ENCODE assay signal across 7 cellular contexts in the genomic region with DNA sequence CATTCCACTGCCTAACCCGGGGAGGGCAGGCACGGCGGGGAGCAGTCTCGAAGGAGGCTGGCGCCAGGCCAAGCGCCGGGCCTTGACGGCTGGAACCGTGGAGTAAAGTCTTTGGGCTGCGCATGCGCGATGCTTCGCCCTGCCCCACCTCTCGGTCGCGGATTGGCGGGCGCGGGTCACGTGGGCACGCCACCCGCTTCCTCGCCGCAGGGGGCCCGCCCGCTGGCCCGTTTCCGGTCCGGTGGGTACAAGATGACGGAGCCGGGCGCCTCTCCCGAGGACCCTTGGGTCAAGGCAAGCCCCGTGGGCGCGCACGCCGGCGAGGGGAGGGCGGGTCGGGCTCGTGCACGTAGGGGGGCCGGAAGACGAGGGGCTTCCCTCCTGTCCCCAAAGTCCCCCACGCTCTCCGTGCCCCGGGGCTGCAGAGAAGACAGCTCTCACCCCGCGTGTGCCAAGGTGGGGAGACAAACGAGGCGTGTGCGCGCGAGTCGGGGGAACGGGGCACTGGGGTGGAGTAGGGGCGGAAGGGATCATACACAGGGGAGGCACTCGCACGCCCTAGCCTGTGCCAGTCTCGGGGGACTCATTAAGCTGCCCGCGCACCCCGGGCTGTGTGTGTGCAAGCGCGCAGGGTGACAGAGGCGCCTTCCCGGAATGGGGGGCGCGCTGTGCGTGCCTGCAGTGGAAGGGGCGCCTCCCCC. TPM values are rescaled to one million over a fixed set of nuclear protein-coding genes. Genes with fewer than 3 reads are reported as not detected.
DNase-seq lines count a peak whose midpoint lies in the region; ATAC-seq and TF ChIP-seq lines count a peak whose summit lies in the region.

A gene with protein sequence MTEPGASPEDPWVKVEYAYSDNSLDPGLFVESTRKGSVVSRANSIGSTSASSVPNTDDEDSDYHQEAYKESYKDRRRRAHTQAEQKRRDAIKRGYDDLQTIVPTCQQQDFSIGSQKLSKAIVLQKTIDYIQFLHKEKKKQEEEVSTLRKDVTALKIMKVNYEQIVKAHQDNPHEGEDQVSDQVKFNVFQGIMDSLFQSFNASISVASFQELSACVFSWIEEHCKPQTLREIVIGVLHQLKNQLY (plus strand): TSS at position 228 of the 701 bp plus-strand sequence. CDS start 25 bp downstream, at position 253.

- H3K4me3 Mint-ChIP-seq in activated CD4-positive, alpha-beta T cell treated with anti-CD3 and anti-CD28 coated beads for 36 hours, result peak within 1 kb of the TSS; percentile 96
- H3K4me3 Mint-ChIP-seq in chondrocyte (ENCODE audit: unreplicated experiment), result peak within 1 kb of the TSS; percentile 89

- no peaks in the 10 kb centered on the region for H3K27me3 Mint-ChIP-seq in activated CD4-positive, alpha-beta T cell treated with anti-CD3 and anti-CD28 coated beads for 36 hours
- H3K27me3 Mint-ChIP-seq in chondrocyte (ENCODE audit: low read depth), result no peaks in the 10 kb centered on the region

- H3K4me1 Mint-ChIP-seq in activated CD4-positive, alpha-beta T cell treated with anti-CD3 and anti-CD28 coated beads for 36 hours, result peaks cover 35% of the 10 kb centered on the region
- H3K4me1 Mint-ChIP-seq in chondrocyte (ENCODE audit: low read depth), result peaks cover 37% of the 10 kb centered on the region

- peak; percentile 40 for ATAC-seq in GM18520 (IDR thresholded peaks at IDR 0.05; ENCODE audit: unreplicated experiment)
- ATAC-seq in HG03378 (IDR thresholded peaks at IDR 0.05; ENCODE audit: unreplicated experiment), result peak; percentile 48
- peak; percentile 74 for ATAC-seq in activated CD4-positive, alpha-beta T cell treated with anti-CD3 and anti-CD28 coated beads for 36 hours

- peak within 1 kb of the TSS; percentile 96 for H3K27ac Mint-ChIP-seq in activated CD4-positive, alpha-beta T cell treated with anti-CD3 and anti-CD28 coated beads for 36 hours
- peak within 1 kb of the TSS; percentile 91 for H3K27ac Mint-ChIP-seq in chondrocyte (ENCODE audit: unreplicated experiment)

- POLR2A ChIA-PET in activated CD4-positive, alpha-beta T cell treated with anti-CD3 and anti-CD28 coated beads for 36 hours (lab: Charles Lee), result interaction anchor here (0.5 to 2.3 kb wide), 5 partner anchors 9 to 801 kb away, joined by 3 to 8 read pairs (median 5); a partner anchor contains a TSS

- H3K9me3 Mint-ChIP-seq in activated CD4-positive, alpha-beta T cell treated with anti-CD3 and anti-CD28 coated beads for 36 hours (ENCODE audit: low read depth), result no peaks in the 10 kb centered on the region
- no peaks in the 10 kb centered on the region for H3K9me3 Mint-ChIP-seq in chondrocyte (ENCODE audit: low read depth)

- CTCF ChIA-PET in activated CD4-positive, alpha-beta T cell treated with anti-CD3 and anti-CD28 coated beads for 36 hours (lab: Charles Lee), result interaction anchor here (0.6 to 4.9 kb wide), 2 partner anchors 10 to 82 kb away, joined by 3 to 29 read pairs; a partner anchor contains a TSS

- peak; percentile 27 for TF ChIP-seq CTCF in chondrocyte (IDR thresholded peaks at IDR 0.05)

- intact Hi-C loops in activated CD4-positive, alpha-beta T cell treated with anti-CD3 and anti-CD28 coated beads for 36 hours (cut with DNase I, micrococcal nuclease), result loop anchor here (1.0 to 10.0 kb wide), 3 partner anchors 10 to 608 kb away; a partner anchor contains a TSS

- peaks cover 52% of the 10 kb centered on the region for H3K36me3 Mint-ChIP-seq in activated CD4-positive, alpha-beta T cell treated with anti-CD3 and anti-CD28 coated beads for 36 hours (ENCODE audit: low read depth)
- peaks cover 22% of the 10 kb centered on the region for H3K36me3 Mint-ChIP-seq in chondrocyte (ENCODE audit: low read depth)

- DNase-seq in NCI-H510A treated with DMSO at 0.1 percent for 48 hours (lab: John Stamatoyannopoulos, UW) (peak; percentile 95), chondrocyte (ENCODE audit: low spot score) (peak; percentile 96), kidney tubule cell (ENCODE audit: low spot score) (peak; percentile 93)
- DNase-seq in activated CD4-positive, alpha-beta T cell treated with anti-CD3 and anti-CD28 coated beads for 36 hours, result peak; percentile 95
- peak; percentile 83 to 87 for DNase-seq in stimulated activated CD4-positive, alpha-beta T cell treated with anti-CD3 and anti-CD28 coated beads, Interleukin-15, amount 100 ng/mL, for 48 hours (ENCODE audit: low read depth in 2 of 2)

RNA-seq across cellular contexts. Expression of the gene that starts here (rescaled TPM):
- 10 to 100 TPM; 38.7 to 40.7 TPM for total RNA-seq in activated CD4-positive, alpha-beta T cell treated with anti-CD3 and anti-CD28 coated beads for 36 hours
- total RNA-seq in chondrocyte, result 30.1 to 37.0 TPM (median 30.3 TPM) in 3 replicates

Comparison
In these comparisons a context has a peak if more than half of its experiments do, and no peak if none do; other contexts are left out.
1. Peak in every context shown above with its lines: DNase-seq and ATAC-seq.